In genomic region chr12:99910342-99910741, GRCh38 we compare ENCODE assay signal across 1 cellular context.
TF ChIP-seq lines count a peak whose summit lies in the region.

No MANE protein-coding gene starts in this region.

TF ChIP-seq in A549, 52 proteins besides CTCF, POLR2A, EP300 and RAD21 (continued from another document):
- TF ChIP-seq, protein P1, sequence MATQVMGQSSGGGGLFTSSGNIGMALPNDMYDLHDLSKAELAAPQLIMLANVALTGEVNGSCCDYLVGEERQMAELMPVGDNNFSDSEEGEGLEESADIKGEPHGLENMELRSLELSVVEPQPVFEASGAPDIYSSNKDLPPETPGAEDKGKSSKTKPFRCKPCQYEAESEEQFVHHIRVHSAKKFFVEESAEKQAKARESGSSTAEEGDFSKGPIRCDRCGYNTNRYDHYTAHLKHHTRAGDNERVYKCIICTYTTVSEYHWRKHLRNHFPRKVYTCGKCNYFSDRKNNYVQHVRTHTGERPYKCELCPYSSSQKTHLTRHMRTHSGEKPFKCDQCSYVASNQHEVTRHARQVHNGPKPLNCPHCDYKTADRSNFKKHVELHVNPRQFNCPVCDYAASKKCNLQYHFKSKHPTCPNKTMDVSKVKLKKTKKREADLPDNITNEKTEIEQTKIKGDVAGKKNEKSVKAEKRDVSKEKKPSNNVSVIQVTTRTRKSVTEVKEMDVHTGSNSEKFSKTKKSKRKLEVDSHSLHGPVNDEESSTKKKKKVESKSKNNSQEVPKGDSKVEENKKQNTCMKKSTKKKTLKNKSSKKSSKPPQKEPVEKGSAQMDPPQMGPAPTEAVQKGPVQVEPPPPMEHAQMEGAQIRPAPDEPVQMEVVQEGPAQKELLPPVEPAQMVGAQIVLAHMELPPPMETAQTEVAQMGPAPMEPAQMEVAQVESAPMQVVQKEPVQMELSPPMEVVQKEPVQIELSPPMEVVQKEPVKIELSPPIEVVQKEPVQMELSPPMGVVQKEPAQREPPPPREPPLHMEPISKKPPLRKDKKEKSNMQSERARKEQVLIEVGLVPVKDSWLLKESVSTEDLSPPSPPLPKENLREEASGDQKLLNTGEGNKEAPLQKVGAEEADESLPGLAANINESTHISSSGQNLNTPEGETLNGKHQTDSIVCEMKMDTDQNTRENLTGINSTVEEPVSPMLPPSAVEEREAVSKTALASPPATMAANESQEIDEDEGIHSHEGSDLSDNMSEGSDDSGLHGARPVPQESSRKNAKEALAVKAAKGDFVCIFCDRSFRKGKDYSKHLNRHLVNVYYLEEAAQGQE (IDR thresholded peaks at IDR 0.05): no peak
- no peak for TF ChIP-seq SREBF2 (IDR thresholded peaks at IDR 0.05)
- TF ChIP-seq RARB (CRISPR knock-in tag; IDR thresholded peaks at IDR 0.05): no peak
- TF ChIP-seq MYC (IDR thresholded peaks at IDR 0.05; ENCODE audit: borderline replicate concordance, low read length): no peak
- TF ChIP-seq, protein P2, sequence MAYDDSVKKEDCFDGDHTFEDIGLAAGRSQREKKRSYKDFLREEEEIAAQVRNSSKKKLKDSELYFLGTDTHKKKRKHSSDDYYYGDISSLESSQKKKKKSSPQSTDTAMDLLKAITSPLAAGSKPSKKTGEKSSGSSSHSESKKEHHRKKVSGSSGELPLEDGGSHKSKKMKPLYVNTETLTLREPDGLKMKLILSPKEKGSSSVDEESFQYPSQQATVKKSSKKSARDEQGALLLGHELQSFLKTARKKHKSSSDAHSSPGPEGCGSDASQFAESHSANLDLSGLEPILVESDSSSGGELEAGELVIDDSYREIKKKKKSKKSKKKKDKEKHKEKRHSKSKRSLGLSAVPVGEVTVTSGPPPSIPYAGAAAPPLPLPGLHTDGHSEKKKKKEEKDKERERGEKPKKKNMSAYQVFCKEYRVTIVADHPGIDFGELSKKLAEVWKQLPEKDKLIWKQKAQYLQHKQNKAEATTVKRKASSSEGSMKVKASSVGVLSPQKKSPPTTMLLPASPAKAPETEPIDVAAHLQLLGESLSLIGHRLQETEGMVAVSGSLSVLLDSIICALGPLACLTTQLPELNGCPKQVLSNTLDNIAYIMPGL (CRISPR knock-in tag; IDR thresholded peaks at IDR 0.05; ENCODE audit: borderline replicate concordance): no peak
TF ChIP-seq in A549: peak in this region for 0.
